In the genomic region with DNA sequence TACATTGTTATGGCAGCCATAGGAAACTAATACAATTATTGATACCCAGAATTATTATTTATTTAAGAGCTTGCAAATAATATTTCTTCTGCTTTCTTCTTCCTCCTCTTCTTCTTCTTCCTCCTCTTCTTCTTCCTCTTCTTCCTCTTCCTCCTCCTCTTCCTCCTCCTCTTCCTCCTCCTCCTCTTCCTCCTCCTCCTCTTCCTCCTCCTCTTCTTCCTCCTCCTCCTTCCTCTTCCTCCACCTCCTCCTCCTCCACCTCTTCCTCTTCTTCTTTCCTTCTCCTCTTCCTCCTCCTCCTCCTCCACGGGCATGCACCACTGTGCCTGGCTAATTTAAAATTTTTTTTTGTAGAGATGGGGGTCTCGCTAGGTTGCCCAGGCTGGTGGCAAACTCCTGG, we compare ENCODE assay signal across 25 cellular contexts.
"Had no signal": no experiment of that assay in that cellular context is flagged by ENCODE, and none has a peak within 500 bp of the region (broad histone marks: within the 10 kb centered on the region; RNA-seq: fewer than 3 reads in every experiment).

No MANE protein-coding gene starts in this region.

- H3K4me3 Mint-ChIP-seq: naive thymus-derived CD8-positive, alpha-beta T cell; nephron progenitor cell; stimulated activated effector memory CD8-positive, alpha-beta T cell treated with anti-CD3 and anti-CD28 coated beads, Interleukin-12 subunit alpha, Interleukin-12 subunit beta, amount 100 ng/mL, for 72 hours had no signal

- H3K36me3 Mint-ChIP-seq: stimulated activated effector memory CD8-positive, alpha-beta T cell treated with anti-CD3 and anti-CD28 coated beads, Interleukin-12 subunit alpha, Interleukin-12 subunit beta, amount 100 ng/mL, for 72 hours had no signal

- ATAC-seq: gastrocnemius medialis; heart left ventricle; left cardiac atrium; left lung; naive thymus-derived CD8-positive, alpha-beta T cell; psoas muscle; right cardiac atrium; stimulated activated effector memory CD8-positive, alpha-beta T cell treated with anti-CD3 and anti-CD28 coated beads, Interleukin-12 subunit alpha, Interleukin-12 subunit beta, amount 100 ng/mL, for 72 hours had no signal

- H3K4me3 ChIP-seq: coronary artery, gastrocnemius medialis, heart left ventricle, hepatocyte, left lung, ovary, psoas muscle, sigmoid colon, stomach, thyroid gland, vagina had no signal

- H3K27ac ChIP-seq: coronary artery, gastrocnemius medialis, heart left ventricle, hepatocyte, left lung, ovary, psoas muscle, sigmoid colon, stomach, thyroid gland, vagina had no signal

- DNase-seq: dermis blood vessel endothelial cell; effector memory CD4-positive, alpha-beta T cell; gastrocnemius medialis; heart left ventricle; kidney; left cardiac atrium; left lung; naive thymus-derived CD8-positive, alpha-beta T cell; nephron progenitor cell; nucleus accumbens; ovary; posterior cingulate gyrus; psoas muscle; right cardiac atrium; sigmoid colon; stimulated activated CD4-positive, alpha-beta T cell treated with anti-CD3 and anti-CD28 coated beads, Interleukin-2, amount 100 ng/mL, for 24 hours; stimulated activated CD4-positive, alpha-beta T cell treated with anti-CD3 and anti-CD28 coated beads, Interleukin-4, amount 100 ng/mL, for 24 hours; stimulated activated naive CD4-positive, alpha-beta T cell treated with Interleukin-2 at 50 U/mL for 16 hours; stomach; thyroid gland; trophoblast cell had no signal

- H3K36me3 ChIP-seq: gastrocnemius medialis, heart left ventricle, left lung, ovary, sigmoid colon, stomach, thyroid gland, vagina had no signal

- H3K9me3 ChIP-seq: gastrocnemius medialis, heart left ventricle, left lung, ovary, psoas muscle, sigmoid colon, stomach, thyroid gland, vagina had no signal

- H3K9me3 Mint-ChIP-seq: nephron progenitor cell; stimulated activated effector memory CD8-positive, alpha-beta T cell treated with anti-CD3 and anti-CD28 coated beads, Interleukin-12 subunit alpha, Interleukin-12 subunit beta, amount 100 ng/mL, for 72 hours had no signal

- H3K27ac Mint-ChIP-seq: naive thymus-derived CD8-positive, alpha-beta T cell; nephron progenitor cell; stimulated activated effector memory CD8-positive, alpha-beta T cell treated with anti-CD3 and anti-CD28 coated beads, Interleukin-12 subunit alpha, Interleukin-12 subunit beta, amount 100 ng/mL, for 72 hours had no signal

- H3K4me1 ChIP-seq: left lung, sigmoid colon, stomach, thyroid gland, vagina had no signal

- H3K27me3 ChIP-seq: gastrocnemius medialis, heart left ventricle, hepatocyte, left lung, ovary, sigmoid colon, stomach, thyroid gland, vagina had no signal

- H3K4me1 Mint-ChIP-seq: naive thymus-derived CD8-positive, alpha-beta T cell; stimulated activated effector memory CD8-positive, alpha-beta T cell treated with anti-CD3 and anti-CD28 coated beads, Interleukin-12 subunit alpha, Interleukin-12 subunit beta, amount 100 ng/mL, for 72 hours had no signal
